Comparison of ENCODE assay signal across 1 cellular context in genomic region chr6:692356-692851, GRCh38.
A peak's percentile ranks its signal among the peaks of the same experiment; 100 is the strongest.
TF ChIP-seq lines count a peak whose summit lies in the region.

No MANE protein-coding gene starts in this region.

TF ChIP-seq in GM12878, 131 proteins besides CTCF, POLR2A, EP300 and RAD21 (continued from another document):
- 0 out of 2 replicates have a peak, but pooled peaks have one; percentile 19 for TF ChIP-seq NRF1 (conservative IDR thresholded peaks at IDR 0.05; ENCODE audit: low read depth, low read length)
- no peak for TF ChIP-seq NFIC (IDR thresholded peaks at IDR 0.05; ENCODE audit: low read depth, low read length)
- peak; percentile 64 for TF ChIP-seq CREB1 (IDR thresholded peaks at IDR 0.05; ENCODE audit: low read depth)
- TF ChIP-seq POLR2AphosphoS5 (IDR thresholded peaks at IDR 0.05; ENCODE audit: low read length), result 0 out of 2 replicates have a peak, but pooled peaks have one; percentile 1
- TF ChIP-seq EGR1 (IDR thresholded peaks at IDR 0.05; ENCODE audit: borderline replicate concordance in 1 of 2, low read depth in 2 of 2, low read length in 2 of 2), result 0 out of 3 replicates have a peak, but pooled peaks of 1 of the 2 experiments have one; percentile 43
- no peak for TF ChIP-seq EZH2 (IDR thresholded peaks at IDR 0.05; ENCODE audit: borderline replicate concordance, control insufficient read depth, low read depth, low read length)
